Comparison of ENCODE assay signal across 19 cellular contexts in genomic region chr18:74616494-74616893, GRCh38. TPM values are rescaled to one million over a fixed set of nuclear protein-coding genes. Genes with fewer than 3 reads are reported as not detected.
DNase-seq lines count a peak whose midpoint lies in the region; ATAC-seq and TF ChIP-seq lines count a peak whose summit lies in the region.
"Had no signal": no experiment of that assay in that cellular context is flagged by ENCODE, and none has a peak within 500 bp of the region (broad histone marks: within the 10 kb centered on the region; RNA-seq: fewer than 3 reads in every experiment).

No MANE protein-coding gene starts in this region.

- CTCF ChIA-PET in Panc1 (lab: Charles Lee) = no interaction called here

- intact Hi-C loops in Panc1 (cut with micrococcal nuclease; ENCODE audit: unreplicated experiment) = no loop called here

- H3K4me1 ChIP-seq in Panc1 (ENCODE audit: control insufficient read depth, insufficient read depth, low read length) = peaks cover 7% of the 10 kb centered on the region
- H3K4me1 ChIP-seq in mesenchymal stem cell (ENCODE audit: control insufficient read depth, insufficient read depth, low read depth, low read length) = no peaks in the 10 kb centered on the region
- H3K4me1 ChIP-seq: A549, Caco-2 had no signal

- peaks cover 9% of the 10 kb centered on the region; the same call in 1 of the 2 replicates for H3K9me3 ChIP-seq in Panc1 (ENCODE audit: control insufficient read depth, insufficient read depth, low read depth, low read length)
- H3K9me3 ChIP-seq in mesenchymal stem cell (ENCODE audit: control insufficient read depth, low read length) = peaks cover 5% of the 10 kb centered on the region
- H3K9me3 ChIP-seq: A549, Caco-2 had no signal

- TF ChIP-seq CTCF in Panc1 (IDR thresholded peaks at IDR 0.05) = no peak
- no peak for TF ChIP-seq CTCF in epithelial cell of esophagus (IDR thresholded peaks at IDR 0.05; ENCODE audit: insufficient read depth, low read depth, low read length, missing control alignments)

- H3K23ac ChIP-seq in mesenchymal stem cell (ENCODE audit: low read length in 2 of 2) = no peak overlapping the region

- peak overlapping the region; percentile 63 for H4K8ac ChIP-seq in mesenchymal stem cell (ENCODE audit: low read length)

- H3K27ac ChIP-seq in Panc1 (ENCODE audit: low read length) (no peak overlapping the region), mesenchymal stem cell (ENCODE audit: low read length, poor library complexity, severe bottlenecking) (no peak overlapping the region)
- H3K27ac ChIP-seq: 22Rv1, A549, C4-2B, GM23248, HL-60 had no signal

- no peak overlapping the region for H3K14ac ChIP-seq in mesenchymal stem cell (ENCODE audit: low read length in 2 of 2)

- no peak overlapping the region for H3K4me2 ChIP-seq in mesenchymal stem cell (ENCODE audit: low read length, poor library complexity, severe bottlenecking)
- H3K4me2 ChIP-seq: A549 had no signal

- no peak overlapping the region for H2AK5ac ChIP-seq in mesenchymal stem cell (ENCODE audit: low read length, severe bottlenecking)

- H3K4me3 ChIP-seq in Panc1 (ENCODE audit: low read depth in 2 of 2, low read length in 2 of 2) (no peak overlapping the region), epithelial cell of esophagus (ENCODE audit: low read length) (no peak overlapping the region), mesenchymal stem cell (ENCODE audit: insufficient read depth in 1 of 2, low read depth in 1 of 2, low read length in 2 of 2) (no peak overlapping the region)
- H3K4me3 ChIP-seq: A549, GM23248 had no signal

- WGBS in mesenchymal stem cell = 50% methylated on average over 6 of the region's 7 CpGs

- H2BK12ac ChIP-seq in mesenchymal stem cell (ENCODE audit: low read length in 2 of 2) = peak overlapping the region; percentile 16 to 41

- no peak overlapping the region for H2BK15ac ChIP-seq in mesenchymal stem cell (ENCODE audit: low read depth, poor library complexity, severe bottlenecking)

- peak overlapping the region; percentile 12 for H4K91ac ChIP-seq in mesenchymal stem cell (ENCODE audit: low read length)

- POLR2A ChIA-PET in Panc1 (lab: Charles Lee) = no interaction called here

- H2AFZ ChIP-seq in mesenchymal stem cell (ENCODE audit: low read depth, low read length) = no peak overlapping the region
- H2AFZ ChIP-seq: GM23248 had no signal

- in situ Hi-C loops in Panc1 (cut with HindIII; ENCODE audit: low pct_unique_long_range_greater_than_20kb, low sequenced_read_pairs) = no loop called here

- H3K4ac ChIP-seq in mesenchymal stem cell (ENCODE audit: low read depth in 1 of 2, low read length in 2 of 2) = no peak overlapping the region

- H3K9ac ChIP-seq in mesenchymal stem cell (ENCODE audit: low read length) = no peak overlapping the region
- H3K9ac ChIP-seq: GM23248 had no signal

- peaks cover 29% of the 10 kb centered on the region for H3K79me1 ChIP-seq in mesenchymal stem cell (replicated peaks; ENCODE audit: low read length, poor library complexity, severe bottlenecking)

- ATAC-seq in GM18868 (IDR thresholded peaks at IDR 0.05; ENCODE audit: unreplicated experiment) (peak; percentile 38), Panc1 (peak; percentile 66; the same call in 1 of the 2 replicates), GM21528 (IDR thresholded peaks at IDR 0.05; ENCODE audit: low FRiP score, unreplicated experiment) (no peak)
- ATAC-seq: A549 had no signal

- no peak overlapping the region for H2BK120ac ChIP-seq in mesenchymal stem cell (ENCODE audit: low read depth, low read length)

- no peaks in the 10 kb centered on the region for H3K36me3 ChIP-seq in Panc1 (ENCODE audit: control insufficient read depth, insufficient read depth, low read length)
- H3K36me3 ChIP-seq in mesenchymal stem cell (ENCODE audit: control insufficient read depth in 1 of 2, insufficient read depth in 2 of 2, low read depth in 1 of 2, low read length in 2 of 2) = peaks cover 3 to 4% of the 10 kb centered on the region in 2 experiments

- H2BK5ac ChIP-seq in mesenchymal stem cell (ENCODE audit: low read depth, low read length, poor library complexity, severe bottlenecking) = no peak overlapping the region

- no peaks in the 10 kb centered on the region for H3K27me3 ChIP-seq in Panc1 (ENCODE audit: control insufficient read depth, insufficient read depth, low read length)
- H3K27me3 ChIP-seq in mesenchymal stem cell (ENCODE audit: control insufficient read depth in 1 of 2, insufficient read depth in 1 of 2, low read length in 2 of 2) = no peaks in the 10 kb centered on the region

- BruUV-seq in Panc1 (replicated peaks; lab: Mats Ljungman, UMichigan) = no TSS peak

- H3K18ac ChIP-seq in mesenchymal stem cell (ENCODE audit: low read depth in 1 of 2, low read length in 2 of 2) = peak overlapping the region in 1 of 2 experiments; percentile 1

- no peak for DNase-seq in Panc1 (ENCODE audit: low read depth, low spot score)
- DNase-seq in epithelial cell of esophagus (ENCODE audit: low read depth) = peak; percentile 59
- no peak for DNase-seq in mesenchymal stem cell
- DNase-seq in NCI-H524 (lab: John Stamatoyannopoulos, UW) = no peak
- no peak for DNase-seq in DMS79 treated with DMSO at 0.1 percent for 48 hours (lab: John Stamatoyannopoulos, UW)
- no peak for DNase-seq in DMS53 treated with DMSO at 0.1 percent for 48 hours (lab: John Stamatoyannopoulos, UW; ENCODE audit: unreplicated experiment)
- DNase-seq: AML-193; Caco-2; CD4-positive, alpha-beta T cell; DMS79; GF-D8; GM23248; HCEC 1CT had no signal

RNA-seq across cellular contexts. Expression of gene ZNF407, which starts 18.8 kb away (rescaled TPM):
- total RNA-seq in Panc1 (2021; ENCODE audit: unreplicated experiment) = 16.8 TPM
- 7.8 TPM for polyA plus RNA-seq in Panc1 (2012; ENCODE audit: insufficient read length)
- polyA plus RNA-seq in mesenchymal stem cell (2013, experiment 1 of 2) = 3.3 TPM
- 3.2 TPM for polyA plus RNA-seq in mesenchymal stem cell (2013, experiment 2 of 2)
